Comparison of ENCODE assay signal across 1 cellular context in genomic region chr11:2400069-2400760, GRCh38.
TF ChIP-seq lines count a peak whose summit lies in the region.

Gene TSSC4 (plus strand): TSS chr11:2400750. CDS start chr11:2402634, 1,884 bp downstream.

TF ChIP-seq in HEK293, 187 proteins besides CTCF, POLR2A, EP300 and RAD21 (continued from another document and continues in another):
- peak; percentile 75 for TF ChIP-seq PATZ1 (tag by site-specific recombination; IDR thresholded peaks at IDR 0.05)
- TF ChIP-seq ZNF837 (tag by site-specific recombination; IDR thresholded peaks at IDR 0.05), result no peak; the same call in 1 of the 2 replicates
- peak; percentile 97 for TF ChIP-seq ZNF518A (tag by site-specific recombination; conservative IDR thresholded peaks at IDR 0.05; ENCODE audit: low read depth)
- no peak for TF ChIP-seq ZNF514 (tag by site-specific recombination; IDR thresholded peaks at IDR 0.05)
- TF ChIP-seq ZSCAN23 (tag by site-specific recombination; IDR thresholded peaks at IDR 0.05), result no peak
- TF ChIP-seq ZNF214 (tag by site-specific recombination; IDR thresholded peaks at IDR 0.05; ENCODE audit: borderline replicate concordance), result no peak
- 0 out of 2 replicates have a peak, but pooled peaks have one; percentile 8 for TF ChIP-seq ZNF677 (tag by site-specific recombination; IDR thresholded peaks at IDR 0.05)
- peak; percentile 21 for TF ChIP-seq ZNF654 (tag by site-specific recombination; IDR thresholded peaks at IDR 0.05; ENCODE audit: low read depth)
- TF ChIP-seq ZNF148 (tag by site-specific recombination; IDR thresholded peaks at IDR 0.05; ENCODE audit: borderline replicate concordance), result no peak
- no peak for TF ChIP-seq ZNF433 (tag by site-specific recombination; IDR thresholded peaks at IDR 0.05; ENCODE audit: low read depth)
- TF ChIP-seq TRIM28 (IDR thresholded peaks at IDR 0.05; ENCODE audit: borderline replicate concordance, low read length), result peak; percentile 55; the same call in 1 of the 2 replicates
- TF ChIP-seq ZNF140 (tag by site-specific recombination; IDR thresholded peaks at IDR 0.05), result no peak
- no peak for TF ChIP-seq TSHZ1 (tag by site-specific recombination; IDR thresholded peaks at IDR 0.05; ENCODE audit: borderline replicate concordance)
- no peak for TF ChIP-seq BCL11A (tag by site-specific recombination; IDR thresholded peaks at IDR 0.05; ENCODE audit: low read depth)
- no peak for TF ChIP-seq ZNF132 (tag by site-specific recombination; IDR thresholded peaks at IDR 0.05; ENCODE audit: borderline replicate concordance)
- no peak for TF ChIP-seq ZFHX2 (tag by site-specific recombination; conservative IDR thresholded peaks at IDR 0.05)
- 0 out of 2 replicates have a peak, but pooled peaks have one; percentile 15 for TF ChIP-seq ZNF10 (tag by site-specific recombination; IDR thresholded peaks at IDR 0.05)
- TF ChIP-seq ATF2 (tag by site-specific recombination; IDR thresholded peaks at IDR 0.05; ENCODE audit: low read depth), result 0 out of 2 replicates have a peak, but pooled peaks have one; percentile 40
- no peak for TF ChIP-seq ZNF529 (tag by site-specific recombination; IDR thresholded peaks at IDR 0.05; ENCODE audit: insufficient replicate concordance)
- no peak for TF ChIP-seq ZNF544 (tag by site-specific recombination; IDR thresholded peaks at IDR 0.05)
- no peak for TF ChIP-seq ZNF624 (tag by site-specific recombination; IDR thresholded peaks at IDR 0.05)
- no peak for TF ChIP-seq YY1 (tag by site-specific recombination; IDR thresholded peaks at IDR 0.05)
- TF ChIP-seq ZNF610 (tag by site-specific recombination; IDR thresholded peaks at IDR 0.05; ENCODE audit: borderline replicate concordance), result no peak
- no peak for TF ChIP-seq ZNF548 (tag by site-specific recombination; IDR thresholded peaks at IDR 0.05)
- TF ChIP-seq ZNF37A (tag by site-specific recombination; IDR thresholded peaks at IDR 0.05), result no peak
- no peak for TF ChIP-seq GLI4 (tag by site-specific recombination; IDR thresholded peaks at IDR 0.05)
- peak; percentile 99 for TF ChIP-seq ZBTB11 (tag by site-specific recombination; conservative IDR thresholded peaks at IDR 0.05; ENCODE audit: low read depth)
- TF ChIP-seq RBAK (tag by site-specific recombination; IDR thresholded peaks at IDR 0.05), result no peak
- TF ChIP-seq ZNF211 (tag by site-specific recombination; IDR thresholded peaks at IDR 0.05; ENCODE audit: low read depth), result no peak
- TF ChIP-seq ZBTB10 (tag by site-specific recombination; IDR thresholded peaks at IDR 0.05), result peak; percentile 88
- peak; percentile 33; the same call in 1 of the 2 replicates for TF ChIP-seq KLF9 (tag by site-specific recombination; IDR thresholded peaks at IDR 0.05; ENCODE audit: low read depth)
- no peak for TF ChIP-seq ZNF133 (tag by site-specific recombination; IDR thresholded peaks at IDR 0.05)
- TF ChIP-seq ZNF354C (tag by site-specific recombination; IDR thresholded peaks at IDR 0.05; ENCODE audit: borderline replicate concordance, low read depth), result no peak
- no peak for TF ChIP-seq ZNF324 (tag by site-specific recombination; IDR thresholded peaks at IDR 0.05)
- no peak for TF ChIP-seq ZNF596 (tag by site-specific recombination; IDR thresholded peaks at IDR 0.05)
- no peak for TF ChIP-seq ZNF169 (tag by site-specific recombination; IDR thresholded peaks at IDR 0.05)
- 0 out of 2 replicates have a peak, but pooled peaks have one; percentile 48 for TF ChIP-seq ZSCAN30 (tag by site-specific recombination; IDR thresholded peaks at IDR 0.05)
- TF ChIP-seq ZNF248 (tag by site-specific recombination; IDR thresholded peaks at IDR 0.05), result no peak
- peak; percentile 50; the same call in 1 of the 2 replicates for TF ChIP-seq ZNF394 (tag by site-specific recombination; IDR thresholded peaks at IDR 0.05; ENCODE audit: borderline replicate concordance)
- TF ChIP-seq ZNF660 (tag by site-specific recombination; IDR thresholded peaks at IDR 0.05), result peak; percentile 68; the same call in 1 of the 2 replicates
- no peak for TF ChIP-seq GFI1B (tag by site-specific recombination; IDR thresholded peaks at IDR 0.05)
